In the genomic region with DNA sequence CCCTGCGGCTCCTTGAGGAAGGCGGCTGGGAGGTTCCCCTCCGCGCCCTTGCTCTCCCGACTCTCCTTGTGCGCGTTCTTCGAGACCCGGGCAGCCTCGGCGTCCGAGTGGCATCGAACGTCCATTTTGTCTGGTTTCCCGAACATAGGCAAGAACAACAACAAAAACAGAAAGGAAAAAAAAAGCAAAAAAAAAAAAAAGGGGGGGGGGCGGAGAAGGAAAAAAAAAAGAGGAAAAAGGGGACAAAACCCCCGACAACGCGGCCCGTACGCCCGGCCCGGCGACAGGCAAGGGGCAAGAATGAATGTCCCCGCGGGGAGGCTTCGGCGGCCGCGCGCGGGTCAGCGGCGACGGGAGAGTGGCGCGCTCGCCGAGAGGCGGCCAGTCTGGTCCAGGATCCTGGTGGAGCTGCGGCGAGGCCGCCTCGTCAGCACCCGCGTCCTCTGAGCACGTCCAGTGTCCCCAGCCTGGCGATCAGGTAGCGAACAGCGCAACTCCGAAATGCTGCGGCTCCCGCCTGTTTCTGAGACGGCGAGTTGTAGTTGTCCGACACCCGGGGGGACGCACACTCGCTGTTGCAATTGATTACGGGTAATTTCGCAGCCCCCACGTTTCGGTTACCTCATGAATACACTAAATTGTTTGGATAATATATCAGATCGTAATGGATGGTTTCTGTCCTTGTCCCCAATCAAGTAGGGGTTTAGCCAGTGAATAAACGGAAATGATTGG, we compare ENCODE assay signal across 12 cellular contexts. TPM values are rescaled to one million over a fixed set of nuclear protein-coding genes. Genes with fewer than 3 reads are reported as not detected.
A peak's percentile ranks its signal among the peaks of the same experiment; 100 is the strongest.
DNase-seq lines count a peak whose midpoint lies in the region; ATAC-seq, FAIRE-seq and TF ChIP-seq lines count a peak whose summit lies in the region.
"Had no signal": no experiment of that assay in that cellular context is flagged by ENCODE, and none has a peak within 500 bp of the region (broad histone marks: within the 10 kb centered on the region; RNA-seq: fewer than 3 reads in every experiment).

A gene with protein sequence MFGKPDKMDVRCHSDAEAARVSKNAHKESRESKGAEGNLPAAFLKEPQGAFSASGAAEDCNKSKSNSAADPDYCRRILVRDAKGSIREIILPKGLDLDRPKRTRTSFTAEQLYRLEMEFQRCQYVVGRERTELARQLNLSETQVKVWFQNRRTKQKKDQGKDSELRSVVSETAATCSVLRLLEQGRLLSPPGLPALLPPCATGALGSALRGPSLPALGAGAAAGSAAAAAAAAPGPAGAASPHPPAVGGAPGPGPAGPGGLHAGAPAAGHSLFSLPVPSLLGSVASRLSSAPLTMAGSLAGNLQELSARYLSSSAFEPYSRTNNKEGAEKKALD (minus strand): TSS at position 360 of the 732 bp plus-strand sequence. CDS start 214 bp downstream, at position 146.

- H3K79me2 ChIP-seq in keratinocyte (ENCODE audit: control insufficient read depth, insufficient read depth, low read length), result no peaks in the 10 kb centered on the region

- no peak for DNase-seq in activated CD8-positive, alpha-beta T cell treated with anti-CD3 and anti-CD28 coated beads, Interleukin-2, amount 10 ng/mL, durations not matched to agents 7 days and 5 days
- no peak for DNase-seq in activated CD8-positive, alpha-beta T cell treated with anti-CD3 and anti-CD28 coated beads for 36 hours
- DNase-seq in activated T-helper 2 cell treated with anti-CD3 and anti-CD28 coated beads, Interferon-gamma antibody, Interleukin-2, Interleukin-4, amounts not matched to agents 10 μg/mL and 5 μg/mL and 100 μg/mL, durations not matched to agents 14 hours and 24 hours and 36 hours (ENCODE audit: low spot score), result no peak
- no peak for DNase-seq in keratinocyte (ENCODE audit: low read depth, low spot score)
- DNase-seq: activated T-cell treated with anti-CD3 and anti-CD28 coated beads, Interleukin-2, amount 50 U/mL, for 1 hour; DND-41; GOT3; mucosa of descending colon had no signal

- H3K27ac ChIP-seq in keratinocyte (ENCODE audit: control insufficient read depth, insufficient read depth, low read length), result no peak within 1 kb of the TSS
- no peak within 1 kb of the TSS for H3K27ac ChIP-seq in subcutaneous abdominal adipose tissue (ENCODE audit: low read depth, low read length)

- no peak for TF ChIP-seq CTCF in activated CD8-positive, alpha-beta T cell treated with anti-CD3 and anti-CD28 coated beads for 36 hours (IDR thresholded peaks at IDR 0.05)
- no peak for TF ChIP-seq CTCF in keratinocyte (optimal IDR thresholded peaks at IDR 0.05 in 1 of 3, IDR thresholded peaks at IDR 0.05 in 1 of 3, conservative IDR thresholded peaks at IDR 0.05 in 1 of 3; ENCODE audit: extremely low read depth in 1 of 3, insufficient read depth in 2 of 3, low read length in 3 of 3)

- H3K9ac ChIP-seq in keratinocyte (ENCODE audit: control insufficient read depth, extremely low read depth, insufficient read depth, low read length), result no peak within 1 kb of the TSS
- no peak within 1 kb of the TSS for H3K9ac ChIP-seq in subcutaneous abdominal adipose tissue (ENCODE audit: low read length in 5 of 5)

- no peak for FAIRE-seq in keratinocyte (lab: Jason Lieb, UNC)

- H3K9me3 ChIP-seq in keratinocyte (ENCODE audit: control insufficient read depth, low read depth, low read length), result no peaks in the 10 kb centered on the region
- H3K9me3 ChIP-seq in subcutaneous abdominal adipose tissue (ENCODE audit: control insufficient read depth in 5 of 5, low read length in 5 of 5), result no peaks in the 10 kb centered on the region
- H3K9me3 ChIP-seq: mucosa of descending colon had no signal

- intact Hi-C loops in activated CD8-positive, alpha-beta T cell treated with anti-CD3 and anti-CD28 coated beads for 36 hours (cut with micrococcal nuclease), result loop anchor here (10.0 kb wide), 1 partner anchor 397 kb away; no protein-coding TSS in a partner anchor
- intact Hi-C loops in activated T-helper 2 cell treated with anti-CD3 and anti-CD28 coated beads, Interferon-gamma antibody, Interleukin-2, Interleukin-4, amounts not matched to agents 10 μg/mL and 5 μg/mL and 100 μg/mL, durations not matched to agents 14 hours and 24 hours and 36 hours (cut with micrococcal nuclease), result loop anchor here (10.0 kb wide), 3 partner anchors 293 to 1107 kb away; partner anchors contain the start of genes ENO4 and GFRA1

- no peaks in the 10 kb centered on the region for H3K36me3 ChIP-seq in keratinocyte (ENCODE audit: control insufficient read depth in 2 of 2, extremely low read depth in 1 of 2, insufficient read depth in 2 of 2, low read length in 2 of 2)
- H3K36me3 ChIP-seq in subcutaneous abdominal adipose tissue (ENCODE audit: control insufficient read depth in 5 of 5, insufficient read depth in 5 of 5, low read length in 5 of 5), result no peaks in the 10 kb centered on the region

- H3K27me3 Mint-ChIP-seq in activated CD8-positive, alpha-beta T cell treated with anti-CD3 and anti-CD28 coated beads, Interleukin-2, amount 10 ng/mL, durations not matched to agents 7 days and 5 days (ENCODE audit: low read depth), result peaks cover 67% of the 10 kb centered on the region
- H3K27me3 Mint-ChIP-seq in activated CD8-positive, alpha-beta T cell treated with anti-CD3 and anti-CD28 coated beads for 36 hours, result peaks cover 67% of the 10 kb centered on the region
- H3K27me3 Mint-ChIP-seq in activated T-helper 2 cell treated with anti-CD3 and anti-CD28 coated beads, Interferon-gamma antibody, Interleukin-2, Interleukin-4, amounts not matched to agents 10 μg/mL and 5 μg/mL and 100 μg/mL, durations not matched to agents 14 hours and 24 hours and 36 hours (ENCODE audit: low read depth), result peaks cover 66% of the 10 kb centered on the region
- H3K27me3 Mint-ChIP-seq in activated T-helper 17 cell treated with anti-CD3 and anti-CD28 coated beads, Interleukin-2, amount 50 U/mL, for 72 hours, result peaks cover 56% of the 10 kb centered on the region

- POLR2A ChIA-PET in activated CD8-positive, alpha-beta T cell treated with anti-CD3 and anti-CD28 coated beads, Interleukin-2, amount 10 ng/mL, durations not matched to agents 7 days and 5 days (lab: Charles Lee), result no interaction called here
- POLR2A ChIA-PET in activated CD8-positive, alpha-beta T cell treated with anti-CD3 and anti-CD28 coated beads for 36 hours (lab: Charles Lee), result no interaction called here

- H3K36me3 Mint-ChIP-seq in activated CD8-positive, alpha-beta T cell treated with anti-CD3 and anti-CD28 coated beads, Interleukin-2, amount 10 ng/mL, durations not matched to agents 7 days and 5 days (ENCODE audit: low read depth), result peaks cover 13% of the 10 kb centered on the region
- no peaks in the 10 kb centered on the region for H3K36me3 Mint-ChIP-seq in activated CD8-positive, alpha-beta T cell treated with anti-CD3 and anti-CD28 coated beads for 36 hours (ENCODE audit: low read depth)
- H3K36me3 Mint-ChIP-seq in activated T-helper 2 cell treated with anti-CD3 and anti-CD28 coated beads, Interferon-gamma antibody, Interleukin-2, Interleukin-4, amounts not matched to agents 10 μg/mL and 5 μg/mL and 100 μg/mL, durations not matched to agents 14 hours and 24 hours and 36 hours (ENCODE audit: low read depth), result no peaks in the 10 kb centered on the region
- peaks cover 6% of the 10 kb centered on the region for H3K36me3 Mint-ChIP-seq in activated T-helper 17 cell treated with anti-CD3 and anti-CD28 coated beads, Interleukin-2, amount 50 U/mL, for 72 hours (ENCODE audit: low read depth)

- H3K4me1 ChIP-seq in keratinocyte (ENCODE audit: control insufficient read depth, extremely low read depth, insufficient read depth, low read length) (peaks cover 2% of the 10 kb centered on the region), subcutaneous abdominal adipose tissue (ENCODE audit: control insufficient read depth in 5 of 5, insufficient read depth in 5 of 5, low read length in 5 of 5) (peaks cover 0 to 46% (median 36%) of the 10 kb centered on the region in 5 donors)

- ATAC-seq in activated CD8-positive, alpha-beta T cell treated with anti-CD3 and anti-CD28 coated beads, Interleukin-2, amount 10 ng/mL, durations not matched to agents 7 days and 5 days, result no peak
- no peak for ATAC-seq in activated CD8-positive, alpha-beta T cell treated with anti-CD3 and anti-CD28 coated beads for 36 hours
- ATAC-seq in GM18907 (IDR thresholded peaks at IDR 0.05; ENCODE audit: unreplicated experiment) (no peak), HG02642 (IDR thresholded peaks at IDR 0.05; ENCODE audit: poor library complexity, unreplicated experiment) (no peak)
- no peak for ATAC-seq in activated T-helper 17 cell treated with anti-CD3 and anti-CD28 coated beads, Interleukin-2, amount 50 U/mL, for 72 hours (replicated peaks)

- H3K4me3 ChIP-seq in keratinocyte (ENCODE audit: control insufficient read depth in 2 of 3, extremely low read depth in 1 of 3, insufficient read depth in 2 of 3, low read depth in 1 of 3, low read length in 3 of 3), result peak within 1 kb of the TSS; percentile 33 to 56 (median 44)
- H3K4me3 ChIP-seq in subcutaneous abdominal adipose tissue (ENCODE audit: low read depth in 1 of 5, low read length in 5 of 5), result peak within 1 kb of the TSS in 4 of 5 donors; percentile 37 to 69 (median 56)
- H3K4me3 ChIP-seq: mucosa of descending colon had no signal

- H3K9me1 ChIP-seq in keratinocyte (ENCODE audit: control insufficient read depth, extremely low read depth, insufficient read depth, low read length), result no peaks in the 10 kb centered on the region

- peak within 1 kb of the TSS; percentile 83 for H3K4me2 ChIP-seq in keratinocyte (ENCODE audit: control insufficient read depth, extremely low read depth, insufficient read depth, low read depth, low read length)

- peak within 1 kb of the TSS; percentile 42 for H3K4me3 Mint-ChIP-seq in activated CD8-positive, alpha-beta T cell treated with anti-CD3 and anti-CD28 coated beads, Interleukin-2, amount 10 ng/mL, durations not matched to agents 7 days and 5 days
- no peak within 1 kb of the TSS for H3K4me3 Mint-ChIP-seq in activated CD8-positive, alpha-beta T cell treated with anti-CD3 and anti-CD28 coated beads for 36 hours
- no peak within 1 kb of the TSS for H3K4me3 Mint-ChIP-seq in activated T-helper 2 cell treated with anti-CD3 and anti-CD28 coated beads, Interferon-gamma antibody, Interleukin-2, Interleukin-4, amounts not matched to agents 10 μg/mL and 5 μg/mL and 100 μg/mL, durations not matched to agents 14 hours and 24 hours and 36 hours (ENCODE audit: low read depth)
- H3K4me3 Mint-ChIP-seq in activated T-helper 17 cell treated with anti-CD3 and anti-CD28 coated beads, Interleukin-2, amount 50 U/mL, for 72 hours, result no peak within 1 kb of the TSS

- H3K4me1 Mint-ChIP-seq in activated CD8-positive, alpha-beta T cell treated with anti-CD3 and anti-CD28 coated beads, Interleukin-2, amount 10 ng/mL, durations not matched to agents 7 days and 5 days (ENCODE audit: low read depth), result peaks cover 8% of the 10 kb centered on the region
- H3K4me1 Mint-ChIP-seq in activated CD8-positive, alpha-beta T cell treated with anti-CD3 and anti-CD28 coated beads for 36 hours (ENCODE audit: low read depth), result peaks cover 9% of the 10 kb centered on the region
- peaks cover 2% of the 10 kb centered on the region for H3K4me1 Mint-ChIP-seq in activated T-helper 2 cell treated with anti-CD3 and anti-CD28 coated beads, Interferon-gamma antibody, Interleukin-2, Interleukin-4, amounts not matched to agents 10 μg/mL and 5 μg/mL and 100 μg/mL, durations not matched to agents 14 hours and 24 hours and 36 hours (ENCODE audit: low read depth)
- no peaks in the 10 kb centered on the region for H3K4me1 Mint-ChIP-seq in activated T-helper 17 cell treated with anti-CD3 and anti-CD28 coated beads, Interleukin-2, amount 50 U/mL, for 72 hours

- peaks cover 95% of the 10 kb centered on the region for H3K27me3 ChIP-seq in keratinocyte (ENCODE audit: control insufficient read depth, extremely low read depth, insufficient read depth, low read length)
- peaks cover 50 to 80% (median 69%) of the 10 kb centered on the region in 5 donors for H3K27me3 ChIP-seq in subcutaneous abdominal adipose tissue (ENCODE audit: control insufficient read depth in 5 of 5, insufficient read depth in 4 of 5, low read length in 5 of 5)

- H2AFZ ChIP-seq in keratinocyte (ENCODE audit: control insufficient read depth, low read length), result peak within 1 kb of the TSS; percentile 37

- peaks cover 8% of the 10 kb centered on the region for H3K9me3 Mint-ChIP-seq in activated CD8-positive, alpha-beta T cell treated with anti-CD3 and anti-CD28 coated beads, Interleukin-2, amount 10 ng/mL, durations not matched to agents 7 days and 5 days (ENCODE audit: insufficient read depth)
- no peaks in the 10 kb centered on the region for H3K9me3 Mint-ChIP-seq in activated CD8-positive, alpha-beta T cell treated with anti-CD3 and anti-CD28 coated beads for 36 hours
- H3K9me3 Mint-ChIP-seq in activated T-helper 2 cell treated with anti-CD3 and anti-CD28 coated beads, Interferon-gamma antibody, Interleukin-2, Interleukin-4, amounts not matched to agents 10 μg/mL and 5 μg/mL and 100 μg/mL, durations not matched to agents 14 hours and 24 hours and 36 hours, result no peaks in the 10 kb centered on the region
- H3K9me3 Mint-ChIP-seq in activated T-helper 17 cell treated with anti-CD3 and anti-CD28 coated beads, Interleukin-2, amount 50 U/mL, for 72 hours, result no peaks in the 10 kb centered on the region

- CTCF ChIA-PET in activated CD8-positive, alpha-beta T cell treated with anti-CD3 and anti-CD28 coated beads, Interleukin-2, amount 10 ng/mL, durations not matched to agents 7 days and 5 days (lab: Charles Lee), result interaction anchor here (0.9 kb wide), 1 partner anchor 30 kb away, joined by 3 read pairs; no protein-coding TSS in a partner anchor
- CTCF ChIA-PET in activated CD8-positive, alpha-beta T cell treated with anti-CD3 and anti-CD28 coated beads for 36 hours (lab: Charles Lee), result interaction anchor here (3.9 kb wide), 1 partner anchor 29 kb away, joined by 16 read pairs; no protein-coding TSS in a partner anchor

- peak within 1 kb of the TSS; percentile 73 for H3K27ac Mint-ChIP-seq in activated CD8-positive, alpha-beta T cell treated with anti-CD3 and anti-CD28 coated beads, Interleukin-2, amount 10 ng/mL, durations not matched to agents 7 days and 5 days
- no peak within 1 kb of the TSS for H3K27ac Mint-ChIP-seq in activated CD8-positive, alpha-beta T cell treated with anti-CD3 and anti-CD28 coated beads for 36 hours
- H3K27ac Mint-ChIP-seq in activated T-helper 2 cell treated with anti-CD3 and anti-CD28 coated beads, Interferon-gamma antibody, Interleukin-2, Interleukin-4, amounts not matched to agents 10 μg/mL and 5 μg/mL and 100 μg/mL, durations not matched to agents 14 hours and 24 hours and 36 hours, result peak within 1 kb of the TSS; percentile 49
- no peak within 1 kb of the TSS for H3K27ac Mint-ChIP-seq in activated T-helper 17 cell treated with anti-CD3 and anti-CD28 coated beads, Interleukin-2, amount 50 U/mL, for 72 hours

- dilution Hi-C loops in keratinocyte (cut with MboI; ENCODE audit: extremely low pct_ligation_motif_present, low sequenced_read_pairs), result no loop called here

- no peaks in the 10 kb centered on the region for H4K20me1 ChIP-seq in keratinocyte (ENCODE audit: control insufficient read depth, extremely low read depth, insufficient read depth, low read length)

RNA-seq across cellular contexts. Expression of the gene that starts here (rescaled TPM):
- not detected for total RNA-seq in activated CD8-positive, alpha-beta T cell treated with anti-CD3 and anti-CD28 coated beads, Interleukin-2, amount 10 ng/mL, durations not matched to agents 7 days and 5 days
- not detected for total RNA-seq in activated CD8-positive, alpha-beta T cell treated with anti-CD3 and anti-CD28 coated beads for 36 hours
- not detected in 2 replicates for total RNA-seq in activated T-helper 2 cell treated with anti-CD3 and anti-CD28 coated beads, Interferon-gamma antibody, Interleukin-2, Interleukin-4, amounts not matched to agents 10 μg/mL and 5 μg/mL and 100 μg/mL, durations not matched to agents 14 hours and 24 hours and 36 hours
- 0.03 to 0.04 TPM in 2 of 3 replicates, not detected in the other for polyA plus RNA-seq in keratinocyte
- polyA plus RNA-seq in keratinocyte (2011; ENCODE audit: low read depth), result not detected
- 0.04 TPM in 1 of 2 replicates, not detected in the other for polyA plus RNA-seq in keratinocyte (2011; cell fraction: cytosol; rRNA removed)
- not detected in 2 replicates for polyA plus RNA-seq in keratinocyte (2011; cell fraction: nucleus; rRNA removed)
- 0.06 TPM in 1 of 2 replicates, not detected in the other for polyA plus RNA-seq in keratinocyte (2012; ENCODE audit: low replicate concordance)
- polyA minus RNA-seq in keratinocyte, result not detected in 3 replicates
- polyA minus RNA-seq in keratinocyte (2011; cell fraction: cytosol; rRNA and poly(A)+ RNA removed), result not detected
- not detected in 2 replicates for polyA minus RNA-seq in keratinocyte (2011; cell fraction: nucleus; rRNA and poly(A)+ RNA removed)
- total RNA-seq in activated T-helper 17 cell treated with anti-CD3 and anti-CD28 coated beads, Interleukin-2, amount 50 U/mL, for 72 hours, result not detected
- total RNA-seq: mucosa of descending colon had no signal

Comparison
In these comparisons a context has a peak if more than half of its experiments do, and no peak if none do; other contexts are left out.
1. H3K27ac Mint-ChIP-seq: peak in activated CD8-positive, alpha-beta T cell treated with anti-CD3 and anti-CD28 coated beads, Interleukin-2, amount 10 ng/mL, durations not matched to agents 7 days and 5 days (single experiment) and activated T-helper 2 cell treated with anti-CD3 and anti-CD28 coated beads, Interferon-gamma antibody, Interleukin-2, Interleukin-4, amounts not matched to agents 10 μg/mL and 5 μg/mL and 100 μg/mL, durations not matched to agents 14 hours and 24 hours and 36 hours (single experiment); none in activated CD8-positive, alpha-beta T cell treated with anti-CD3 and anti-CD28 coated beads for 36 hours (single experiment) and activated T-helper 17 cell treated with anti-CD3 and anti-CD28 coated beads, Interleukin-2, amount 50 U/mL, for 72 hours (single experiment).